In the genomic region with DNA sequence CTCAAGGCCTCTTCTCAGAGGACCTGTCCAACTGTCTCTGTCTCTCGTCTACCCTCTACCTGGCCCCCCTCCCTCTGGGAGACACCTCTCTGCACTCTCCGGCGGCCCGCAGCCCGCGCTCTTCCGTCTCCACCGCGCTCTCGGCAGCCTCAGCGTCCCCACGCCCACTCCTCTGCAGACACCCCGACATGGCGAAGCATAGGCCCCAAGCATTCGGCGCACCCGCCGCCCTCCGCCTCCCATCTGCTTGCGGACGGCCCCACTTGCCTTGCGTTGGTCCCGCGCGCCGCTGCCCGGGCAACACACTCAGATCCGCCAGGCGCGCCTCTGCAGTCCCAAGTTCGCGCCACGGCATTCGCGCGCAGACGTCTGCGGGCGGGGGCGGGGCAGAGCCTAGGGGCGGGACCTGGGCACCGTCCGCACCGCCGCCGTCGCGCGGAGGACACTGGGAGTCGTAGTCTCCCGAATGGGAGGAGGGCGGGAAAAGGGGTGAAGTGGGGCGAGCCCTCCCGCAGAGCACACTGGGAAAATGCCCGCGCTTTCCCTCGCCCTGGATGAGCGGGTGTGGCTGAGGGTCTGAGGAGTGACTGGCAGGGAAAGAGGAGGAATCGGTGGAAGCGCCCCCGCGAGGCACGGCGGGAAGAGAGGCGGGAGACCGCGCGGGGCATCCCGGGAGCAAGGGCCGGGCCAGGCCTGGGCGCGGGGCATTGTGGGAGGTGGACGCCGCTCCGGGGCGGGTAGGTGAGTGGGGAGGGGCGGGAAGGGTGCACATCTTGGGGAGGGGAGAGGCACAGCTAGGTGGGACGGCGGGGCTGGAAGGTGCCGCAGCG, we compare ENCODE assay signal across 8 cellular contexts.
DNase-seq lines count a peak whose midpoint lies in the region; ATAC-seq and TF ChIP-seq lines count a peak whose summit lies in the region.

A gene (minus strand): TSS at position 371 of the 830 bp plus-strand sequence. CDS start 4,778 bp downstream, outside the sequence.
A gene (plus strand): TSS at position 707 of the 830 bp plus-strand sequence. CDS start 1,123 bp downstream, outside the sequence.

- ATAC-seq in GM19023 (IDR thresholded peaks at IDR 0.05; ENCODE audit: unreplicated experiment) (peak; percentile 82), HG03196 (IDR thresholded peaks at IDR 0.05; ENCODE audit: unreplicated experiment) (peak; percentile 84)

- peak; percentile 1; the same call in 1 of the 2 replicates for TF ChIP-seq CTCF in AG09319 (IDR thresholded peaks at IDR 0.05; ENCODE audit: low read depth, low read length)

- DNase-seq in AG09319 (ENCODE audit: extremely low read depth, low read depth) = peak; percentile 89
- DNase-seq in NCI-H345 treated with DMSO at 0.1 percent for 48 hours (lab: John Stamatoyannopoulos, UW; ENCODE audit: unreplicated experiment) = peak; percentile 69
- DNase-seq in activated CD4-positive, CD25-positive, alpha-beta regulatory T cell (lab: John Stamatoyannopoulos, UW) = peak; percentile 82 to 90 (median 88)
- DNase-seq in central memory CD4-positive, alpha-beta T cell = peak; percentile 91
- peak; percentile 97 for DNase-seq in islet precursor cell
- DNase-seq in stimulated activated CD4-positive, alpha-beta T cell treated with anti-CD3 and anti-CD28 coated beads, Interleukin-12 subunit alpha, Interleukin-12 subunit beta, amount 100 ng/mL, for 4 hours = peak; percentile 88

Comparison
In these comparisons a context has a peak if more than half of its experiments do, and no peak if none do; other contexts are left out.
1. Peak in every context shown above with its lines: DNase-seq and ATAC-seq.